Comparison of ENCODE assay signal across 21 cellular contexts in genomic region chr2:157508676-157509075, GRCh38.
DNase-seq lines count a peak whose midpoint lies in the region; TF ChIP-seq lines count a peak whose summit lies in the region.
"Had no signal": no experiment of that assay in that cellular context is flagged by ENCODE, and none has a peak within 500 bp of the region (broad histone marks: within the 10 kb centered on the region; RNA-seq: fewer than 3 reads in every experiment).

No MANE protein-coding gene starts in this region.

- peak overlapping the region; percentile 11 for H3K27ac Mint-ChIP-seq in dendritic cell treated with granulocyte-macrophage colony-stimulating factor and Interleukin-4, amounts not matched to agents 40 ng/mL and 50 ng/mL, for 4 days
- H3K27ac Mint-ChIP-seq in stimulated activated naive CD8-positive, alpha-beta T cell treated with anti-CD3 and anti-CD28 coated beads, Interleukin-15, Interleukin-2, amounts not matched to agents 100 ng/mL and 50 ng/mL, for 24 hours: peak overlapping the region; percentile 28
- H3K27ac Mint-ChIP-seq: GM23338 had no signal

- no peak for TF ChIP-seq CTCF in mammary epithelial cell (conservative IDR thresholded peaks at IDR 0.05 in 1 of 2, IDR thresholded peaks at IDR 0.05 in 1 of 2; ENCODE audit: extremely low read depth in 1 of 2, insufficient read depth in 1 of 2, low read depth in 1 of 2, low read length in 2 of 2)
- TF ChIP-seq CTCF in breast epithelium (IDR thresholded peaks at IDR 0.05): no peak
- TF ChIP-seq CTCF in osteoblast (IDR thresholded peaks at IDR 0.05; ENCODE audit: extremely low read depth, low read depth, low read length): no peak

- intact Hi-C loops in mammary epithelial cell (cut with micrococcal nuclease): no loop called here
- intact Hi-C loops in breast epithelium (cut with DNase I; ENCODE audit: low total_unique reads): no loop called here
- intact Hi-C loops in dendritic cell treated with granulocyte-macrophage colony-stimulating factor and Interleukin-4, amounts not matched to agents 40 ng/mL and 50 ng/mL, for 4 days (cut with micrococcal nuclease): loop anchor here (10.0 kb wide), 1 partner anchor 256 kb away; no protein-coding TSS in a partner anchor

- no peak overlapping the region for H3K4me3 Mint-ChIP-seq in dendritic cell treated with granulocyte-macrophage colony-stimulating factor and Interleukin-4, amounts not matched to agents 40 ng/mL and 50 ng/mL, for 4 days
- H3K4me3 Mint-ChIP-seq in stimulated activated naive CD8-positive, alpha-beta T cell treated with anti-CD3 and anti-CD28 coated beads, Interleukin-15, Interleukin-2, amounts not matched to agents 100 ng/mL and 50 ng/mL, for 24 hours: no peak overlapping the region
- H3K4me3 Mint-ChIP-seq: GM23338, neural crest cell had no signal

- in situ Hi-C loops in mammary epithelial cell (cut with MboI; ENCODE audit: low sequenced_read_pairs in 2 of 2): no loop called here

- no peaks in the 10 kb centered on the region for H3K9me3 Mint-ChIP-seq in dendritic cell treated with granulocyte-macrophage colony-stimulating factor and Interleukin-4, amounts not matched to agents 40 ng/mL and 50 ng/mL, for 4 days
- H3K9me3 Mint-ChIP-seq in stimulated activated naive CD8-positive, alpha-beta T cell treated with anti-CD3 and anti-CD28 coated beads, Interleukin-15, Interleukin-2, amounts not matched to agents 100 ng/mL and 50 ng/mL, for 24 hours: no peaks in the 10 kb centered on the region

- no peaks in the 10 kb centered on the region for H3K4me1 ChIP-seq in mammary epithelial cell (ENCODE audit: insufficient read depth, low read length)
- no peaks in the 10 kb centered on the region for H3K4me1 ChIP-seq in breast epithelium
- H3K4me1 ChIP-seq in osteoblast (ENCODE audit: insufficient read depth, low read length): no peaks in the 10 kb centered on the region
- H3K4me1 ChIP-seq: Peyer's patch had no signal

- H3K36me3 ChIP-seq in mammary epithelial cell (ENCODE audit: insufficient read depth, low read length): no peaks in the 10 kb centered on the region
- no peaks in the 10 kb centered on the region for H3K36me3 ChIP-seq in breast epithelium
- no peaks in the 10 kb centered on the region for H3K36me3 ChIP-seq in osteoblast (ENCODE audit: insufficient read depth, low read length)
- H3K36me3 ChIP-seq: Peyer's patch, transverse colon had no signal

- CTCF ChIA-PET in mammary epithelial cell (lab: Charles Lee; ENCODE audit: low non-redundant PET): no interaction called here

- H3K9me3 ChIP-seq in mammary epithelial cell (replicated peaks; ENCODE audit: insufficient read depth, low read length) (no peaks in the 10 kb centered on the region), breast epithelium (peaks cover 0 to 18% of the 10 kb centered on the region in 2 donors), osteoblast (ENCODE audit: low read depth, low read length) (peaks cover 2% of the 10 kb centered on the region)
- H3K9me3 ChIP-seq: Peyer's patch had no signal

- H3K36me3 Mint-ChIP-seq in dendritic cell treated with granulocyte-macrophage colony-stimulating factor and Interleukin-4, amounts not matched to agents 40 ng/mL and 50 ng/mL, for 4 days (ENCODE audit: low read depth): no peaks in the 10 kb centered on the region
- H3K36me3 Mint-ChIP-seq in stimulated activated naive CD8-positive, alpha-beta T cell treated with anti-CD3 and anti-CD28 coated beads, Interleukin-15, Interleukin-2, amounts not matched to agents 100 ng/mL and 50 ng/mL, for 24 hours (ENCODE audit: low read depth): peaks cover 5% of the 10 kb centered on the region

- H3K4me1 Mint-ChIP-seq in dendritic cell treated with granulocyte-macrophage colony-stimulating factor and Interleukin-4, amounts not matched to agents 40 ng/mL and 50 ng/mL, for 4 days (ENCODE audit: low read depth): peaks cover 6% of the 10 kb centered on the region
- peaks cover 4% of the 10 kb centered on the region for H3K4me1 Mint-ChIP-seq in stimulated activated naive CD8-positive, alpha-beta T cell treated with anti-CD3 and anti-CD28 coated beads, Interleukin-15, Interleukin-2, amounts not matched to agents 100 ng/mL and 50 ng/mL, for 24 hours (ENCODE audit: low read depth)
- H3K4me1 Mint-ChIP-seq: GM23338, neural crest cell had no signal

- WGBS in mammary epithelial cell (ENCODE audit: low coverage, missing lambda C conversion rate): 89% methylated on average over 3 of the region's 3 CpGs

- H4K20me1 ChIP-seq in mammary epithelial cell (ENCODE audit: insufficient read depth, low read length): no peaks in the 10 kb centered on the region
- H4K20me1 ChIP-seq in osteoblast (ENCODE audit: insufficient read depth, low read length): no peaks in the 10 kb centered on the region

- H3K9ac ChIP-seq in mammary epithelial cell (ENCODE audit: insufficient read depth, low read length): no peak overlapping the region

- H3K27me3 Mint-ChIP-seq in dendritic cell treated with granulocyte-macrophage colony-stimulating factor and Interleukin-4, amounts not matched to agents 40 ng/mL and 50 ng/mL, for 4 days: no peaks in the 10 kb centered on the region
- peaks cover 10% of the 10 kb centered on the region for H3K27me3 Mint-ChIP-seq in stimulated activated naive CD8-positive, alpha-beta T cell treated with anti-CD3 and anti-CD28 coated beads, Interleukin-15, Interleukin-2, amounts not matched to agents 100 ng/mL and 50 ng/mL, for 24 hours

- no TSS peak for BruUV-seq in mammary epithelial cell (replicated peaks; lab: Mats Ljungman, UMichigan)

- no peaks in the 10 kb centered on the region for H3K79me2 ChIP-seq in mammary epithelial cell (ENCODE audit: insufficient read depth, low read length)
- H3K79me2 ChIP-seq in osteoblast (ENCODE audit: insufficient read depth, low read length): no peaks in the 10 kb centered on the region

- H3K27me3 ChIP-seq in mammary epithelial cell (ENCODE audit: insufficient read depth, low read length) (peaks cover 2% of the 10 kb centered on the region), breast epithelium (no peaks in the 10 kb centered on the region), osteoblast (ENCODE audit: insufficient read depth, low read length) (peaks cover 29% of the 10 kb centered on the region)
- H3K27me3 ChIP-seq: Peyer's patch, transverse colon had no signal

- H3K4me3 ChIP-seq in mammary epithelial cell (replicated peaks in 1 of 3; ENCODE audit: insufficient read depth in 1 of 3, low read depth in 2 of 3, low read length in 3 of 3) (no peak overlapping the region), breast epithelium (no peak overlapping the region), osteoblast (ENCODE audit: insufficient read depth, low read length) (no peak overlapping the region)
- H3K4me3 ChIP-seq: GM23338, lung, Peyer's patch, transverse colon had no signal

- H2AFZ ChIP-seq in mammary epithelial cell (ENCODE audit: low read depth, low read length): no peak overlapping the region
- no peak overlapping the region for H2AFZ ChIP-seq in osteoblast (ENCODE audit: low read length)
- H2AFZ ChIP-seq: GM23338 had no signal

- TF ChIP-seq POLR2A in breast epithelium (IDR thresholded peaks at IDR 0.05): no peak

- dilution Hi-C loops in mammary epithelial cell (cut with HindIII; ENCODE audit: low sequenced_read_pairs): no loop called here

- H3K27ac ChIP-seq in mammary epithelial cell (ENCODE audit: insufficient read depth, low read depth, low read length): no peak overlapping the region
- H3K27ac ChIP-seq in breast epithelium: no peak overlapping the region
- H3K27ac ChIP-seq in caudate nucleus (ENCODE audit: low read depth, low read length): no peak overlapping the region
- no peak overlapping the region for H3K27ac ChIP-seq in osteoblast (ENCODE audit: low read depth, low read length)
- H3K27ac ChIP-seq: Peyer's patch had no signal

- DNase-seq in mammary epithelial cell (peak; percentile 3), breast epithelium (ENCODE audit: low spot score in 2 of 2) (no peak), NOMO-1 treated with DMSO at 0.1 percent for 48 hours (lab: John Stamatoyannopoulos, UW; ENCODE audit: unreplicated experiment) (peak; percentile 88), caudate nucleus (lab: John Stamatoyannopoulos, UW) (no peak), HUDEP-2 (lab: John Stamatoyannopoulos, UW; ENCODE audit: unreplicated experiment in 76 of 76) (no peak), osteoblast (ENCODE audit: insufficient read length, low spot score, missing footprints) (no peak)
- DNase-seq: activated CD4-positive, CD25-positive, alpha-beta regulatory T cell treated with anti-CD3 and anti-CD28 coated beads, Interleukin-2, amount 50 U/mL, for 72 hours; activated CD8-positive, alpha-beta memory T cell treated with anti-CD3 and anti-CD28 coated beads, Interleukin-2, amount 50 U/mL, for 4 hours; activated naive CD4-positive, alpha-beta T cell; effector CD8-positive, alpha-beta T cell; NCI-H1105 treated with DMSO at 0.1 percent for 48 hours; Peyer's patch; right cardiac atrium; stimulated activated CD4-positive, alpha-beta T cell treated with anti-CD3 and anti-CD28 coated beads, Interleukin-2, amount 100 ng/mL, for 24 hours; T-helper 1 cell; transverse colon had no signal

- no peak overlapping the region for H3K4me2 ChIP-seq in mammary epithelial cell (ENCODE audit: insufficient read depth, low read depth, low read length)
- H3K4me2 ChIP-seq in osteoblast (ENCODE audit: insufficient read depth, low read length): no peak overlapping the region
- H3K4me2 ChIP-seq: GM23338 had no signal

Comparison
In these comparisons a context has a peak if more than half of its experiments do, and no peak if none do; other contexts are left out.
1. DNase-seq: peak in mammary epithelial cell (single experiment) and NOMO-1 treated with DMSO at 0.1 percent for 48 hours (single experiment); none in breast epithelium (0 of 2), caudate nucleus (0 of 61), HUDEP-2 (0 of 76) and osteoblast (single experiment).